15 cellular contexts compared by ENCODE assay signal in the genomic region with DNA sequence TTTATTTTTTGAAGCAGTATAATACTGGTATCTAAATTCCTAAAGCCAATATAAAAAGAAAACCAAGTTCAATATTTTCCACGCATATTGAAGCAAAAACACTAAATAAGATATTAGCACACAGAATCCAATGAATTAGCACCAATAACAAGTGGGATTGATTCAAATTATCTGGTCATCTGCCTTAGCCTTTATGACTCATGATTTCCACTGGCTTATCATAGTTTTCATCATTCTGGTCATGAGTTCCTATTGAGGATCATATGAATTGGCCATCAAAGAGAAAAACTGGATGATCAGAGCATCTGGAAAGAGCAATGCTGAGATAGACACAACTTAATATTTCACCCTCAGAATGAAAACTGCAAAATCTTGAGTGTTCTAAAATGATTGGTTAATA.
DNase-seq lines count a peak whose midpoint lies in the region; ATAC-seq lines count a peak whose summit lies in the region.
"Had no signal": no experiment of that assay in that cellular context is flagged by ENCODE, and none has a peak within 500 bp of the region (broad histone marks: within the 10 kb centered on the region; RNA-seq: fewer than 3 reads in every experiment).

No MANE protein-coding gene starts in this region.

- no peaks in the 10 kb centered on the region for H3K27me3 ChIP-seq in MG63
- H3K27me3 ChIP-seq: BE2C had no signal

- no peak for ATAC-seq in GM21576 (IDR thresholded peaks at IDR 0.05; ENCODE audit: unreplicated experiment)
- ATAC-seq: A549; CD8-positive, alpha-beta T cell; GM12878; HepG2 had no signal

- H3K9me3 ChIP-seq in MG63 = no peaks in the 10 kb centered on the region
- H3K9me3 ChIP-seq: A549, BE2C, Caco-2, HAP-1 had no signal

- no peak overlapping the region for H3K4me3 ChIP-seq in MG63
- H3K4me3 ChIP-seq: A549, GM12878, HAP-1 had no signal

- H3K36me3 ChIP-seq in MG63 = no peaks in the 10 kb centered on the region
- H3K36me3 ChIP-seq: BE2C, HAP-1 had no signal

- DNase-seq in HCEC 1CT = peak; percentile 34
- peak; percentile 6 for DNase-seq in SW480 (ENCODE audit: low spot score)
- DNase-seq in iris pigment epithelial cell (ENCODE audit: low read depth) = peak; percentile 41
- no peak for DNase-seq in MG63
- DNase-seq in HUDEP-2 (lab: John Stamatoyannopoulos, UW; ENCODE audit: unreplicated experiment in 76 of 76) = no peak
- DNase-seq in NCI-H69 (lab: John Stamatoyannopoulos, UW) = no peak
- DNase-seq: BE2C; Caco-2; CD8-positive, alpha-beta T cell; HFFc6 had no signal

Comparison
In these comparisons a context has a peak if more than half of its experiments do, and no peak if none do; other contexts are left out.
1. DNase-seq: peak in HCEC 1CT (single experiment), SW480 (single experiment) and iris pigment epithelial cell (single experiment); none in MG63 (single experiment), HUDEP-2 (0 of 76) and NCI-H69 (single experiment).